In the genomic region with DNA sequence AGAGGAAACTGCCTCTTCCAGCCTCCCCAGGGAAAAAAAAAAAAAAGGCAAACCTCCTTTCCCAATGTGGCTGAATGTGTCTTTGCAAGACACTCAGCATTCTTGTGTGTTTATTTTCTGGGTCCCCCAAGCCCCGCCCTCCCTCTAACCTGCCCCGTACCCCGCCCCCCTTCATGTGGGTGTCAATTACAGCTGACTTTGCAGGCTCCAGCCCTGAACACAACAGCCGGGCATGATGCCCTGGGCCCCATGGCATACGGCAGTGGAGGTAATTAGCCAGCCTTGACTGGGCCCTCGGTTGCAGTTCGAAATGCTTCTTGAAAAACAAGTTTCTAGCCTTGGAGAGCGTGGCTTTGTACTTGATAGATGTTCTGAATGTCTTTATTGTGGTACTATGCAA, we compare ENCODE assay signal across 14 cellular contexts.
DNase-seq lines count a peak whose midpoint lies in the region; ATAC-seq and TF ChIP-seq lines count a peak whose summit lies in the region.
"Had no signal": no experiment of that assay in that cellular context is flagged by ENCODE, and none has a peak within 500 bp of the region (broad histone marks: within the 10 kb centered on the region; RNA-seq: fewer than 3 reads in every experiment).

No MANE protein-coding gene starts in this region.

- H2BK5ac ChIP-seq in trophoblast cell (ENCODE audit: low read depth, low read length, poor library complexity) = no peak overlapping the region

- H4K12ac ChIP-seq in trophoblast cell (ENCODE audit: low read depth, low read length) = no peak overlapping the region

- no peaks in the 10 kb centered on the region for H3K9me2 ChIP-seq in GM23338 (ENCODE audit: insufficient read depth)

- no CpG with 5 or more reads among the region's 8 CpGs for WGBS in trophoblast cell (ENCODE audit: extremely low coverage, insufficient coverage, insufficient read length)

- ATAC-seq in GM23338 (peak; percentile 48; the same call in 2 of the 3 replicates), GM18502 (IDR thresholded peaks at IDR 0.05; ENCODE audit: poor library complexity, unreplicated experiment) (no peak), HG03521 (IDR thresholded peaks at IDR 0.05; ENCODE audit: unreplicated experiment) (no peak), HG03565 (IDR thresholded peaks at IDR 0.05; ENCODE audit: unreplicated experiment) (no peak), HG03135 (IDR thresholded peaks at IDR 0.05; ENCODE audit: unreplicated experiment) (no peak)
- ATAC-seq: K562 had no signal

- H2BK120ac ChIP-seq in trophoblast cell (ENCODE audit: insufficient read depth, low read length, poor library complexity) = peak overlapping the region; percentile 68

- H4K20me1 ChIP-seq in GM23338 (replicated peaks; ENCODE audit: insufficient read depth) = no peaks in the 10 kb centered on the region
- H4K20me1 ChIP-seq: BLaER1 treated with 17β-estradiol and CSF1 and Interleukin-3, amounts not matched to agents 10 nM and 100 nM had no signal

- no peaks in the 10 kb centered on the region for H3K27me3 Mint-ChIP-seq in GM23338 (ENCODE audit: insufficient read depth, low read depth, poor library complexity)
- H3K27me3 Mint-ChIP-seq: CD4-positive, CD25-positive, alpha-beta regulatory T cell had no signal

- H3K9ac ChIP-seq in trophoblast cell (ENCODE audit: low read length) = no peak overlapping the region
- H3K9ac ChIP-seq: BLaER1 treated with 17β-estradiol and CSF1 and Interleukin-3, amounts not matched to agents 10 nM and 100 nM had no signal

- TF ChIP-seq CTCF in GM23338 (conservative IDR thresholded peaks at IDR 0.05; ENCODE audit: low read depth in 2 of 2) = no peak

- H3K36me3 ChIP-seq in GM23338 (ENCODE audit: insufficient read depth) = no peaks in the 10 kb centered on the region; the same call in 1 of the 2 replicates
- no peaks in the 10 kb centered on the region for H3K36me3 ChIP-seq in trophoblast cell (ENCODE audit: control insufficient read depth in 1 of 2, insufficient read depth in 2 of 2, low read length in 2 of 2)
- H3K36me3 ChIP-seq: BLaER1 treated with 17β-estradiol and CSF1 and Interleukin-3, amounts not matched to agents 10 nM and 100 nM had no signal

- H2AFZ ChIP-seq in GM23338 = no peak overlapping the region
- H2AFZ ChIP-seq in trophoblast cell (ENCODE audit: insufficient read depth, low read length, poor library complexity) = no peak overlapping the region

- DNase-seq in D341Med (ENCODE audit: low spot score) (peak; percentile 51), GM23338 (ENCODE audit: low spot score) (no peak), NCI-H2171 treated with DMSO at 0.1 percent for 48 hours (lab: John Stamatoyannopoulos, UW) (peak; percentile 67), trophoblast cell (peak in 1 of 2 donors; percentile 6)
- DNase-seq: ACHN; CD4-positive, CD25-positive, alpha-beta regulatory T cell; DMS53; H7 had no signal

- H3K36me3 Mint-ChIP-seq in GM23338 (ENCODE audit: low read depth) = peaks cover 7% of the 10 kb centered on the region; the same call in 1 of the 3 replicates
- H3K36me3 Mint-ChIP-seq: CD4-positive, CD25-positive, alpha-beta regulatory T cell had no signal

- no peak overlapping the region for H3K14ac ChIP-seq in trophoblast cell (ENCODE audit: low read length)

- H3K27me3 ChIP-seq in GM23338 (ENCODE audit: insufficient read depth) (no peaks in the 10 kb centered on the region), trophoblast cell (ENCODE audit: insufficient read depth, low read length) (no peaks in the 10 kb centered on the region)
- H3K27me3 ChIP-seq: BLaER1 treated with 17β-estradiol and CSF1 and Interleukin-3, amounts not matched to agents 10 nM and 100 nM had no signal

- H3K4me2 ChIP-seq in GM23338 (no peak overlapping the region), trophoblast cell (ENCODE audit: low read length) (no peak overlapping the region)
- H3K4me2 ChIP-seq: BLaER1 treated with 17β-estradiol and CSF1 and Interleukin-3, amounts not matched to agents 10 nM and 100 nM had no signal

- H3K4me3 Mint-ChIP-seq in GM23338 = no peak overlapping the region
- H3K4me3 Mint-ChIP-seq: CD4-positive, CD25-positive, alpha-beta regulatory T cell had no signal

- H3K27ac Mint-ChIP-seq in GM23338 = no peak overlapping the region
- H3K27ac Mint-ChIP-seq: CD4-positive, CD25-positive, alpha-beta regulatory T cell had no signal

- H3K4me3 ChIP-seq in GM23338 = no peak overlapping the region
- no peak overlapping the region for H3K4me3 ChIP-seq in trophoblast cell (ENCODE audit: low read depth, low read length)
- H3K4me3 ChIP-seq: BLaER1 treated with 17β-estradiol and CSF1 and Interleukin-3, amounts not matched to agents 10 nM and 100 nM; K562 had no signal

- H2BK12ac ChIP-seq in trophoblast cell (ENCODE audit: low read length) = peak overlapping the region; percentile 94

- H3K23ac ChIP-seq in trophoblast cell (ENCODE audit: low read length) = no peak overlapping the region

- H3F3A ChIP-seq in GM23338 (replicated peaks; ENCODE audit: low read depth) = no peaks in the 10 kb centered on the region

- H3K9me3 ChIP-seq in trophoblast cell (ENCODE audit: insufficient read depth, low read depth, low read length) = no peaks in the 10 kb centered on the region
- H3K9me3 ChIP-seq: BLaER1 treated with 17β-estradiol and CSF1 and Interleukin-3, amounts not matched to agents 10 nM and 100 nM had no signal

- H4K8ac ChIP-seq in trophoblast cell (ENCODE audit: low read depth, low read length) = peak overlapping the region; percentile 86

- H3K79me2 ChIP-seq in GM23338 (replicated peaks; ENCODE audit: insufficient read depth) (no peaks in the 10 kb centered on the region), trophoblast cell (ENCODE audit: control insufficient read depth, insufficient read depth, low read length, poor library complexity) (no peaks in the 10 kb centered on the region)

- peaks cover 6% of the 10 kb centered on the region for H3K79me1 ChIP-seq in trophoblast cell (ENCODE audit: low read length)

- H3K4me1 Mint-ChIP-seq in GM23338 = no peaks in the 10 kb centered on the region
- H3K4me1 Mint-ChIP-seq: CD4-positive, CD25-positive, alpha-beta regulatory T cell had no signal

- no peak overlapping the region for H3K18ac ChIP-seq in trophoblast cell (ENCODE audit: low read length)

- H3K27ac ChIP-seq in GM23338 (ENCODE audit: low read depth) = no peak overlapping the region
- H3K27ac ChIP-seq in trophoblast cell (ENCODE audit: low read depth, low read length) = peak overlapping the region; percentile 77
- H3K27ac ChIP-seq: BLaER1 treated with 17β-estradiol and CSF1 and Interleukin-3, amounts not matched to agents 10 nM and 100 nM had no signal

- H3K9me3 Mint-ChIP-seq in GM23338 = peaks cover 79% of the 10 kb centered on the region

- H3K4me1 ChIP-seq in GM23338 (ENCODE audit: insufficient read depth) (no peaks in the 10 kb centered on the region), trophoblast cell (ENCODE audit: control insufficient read depth in 1 of 2, insufficient read depth in 2 of 2, low read length in 2 of 2) (peaks cover 3 to 7% of the 10 kb centered on the region in 2 experiments)
- H3K4me1 ChIP-seq: BLaER1 treated with 17β-estradiol and CSF1 and Interleukin-3, amounts not matched to agents 10 nM and 100 nM had no signal

- H3K4ac ChIP-seq in trophoblast cell (ENCODE audit: low read depth, low read length) = no peak overlapping the region

- H2AK5ac ChIP-seq in trophoblast cell (ENCODE audit: low read length) = no peak overlapping the region

- H4K91ac ChIP-seq in trophoblast cell (ENCODE audit: low read depth, low read length) = peak overlapping the region; percentile 82

TF ChIP-seq in GM23338, 12 proteins besides CTCF, POLR2A, EP300 and RAD21 (continues in another document):
- no peak for TF ChIP-seq JUNB (IDR thresholded peaks at IDR 0.05; ENCODE audit: unreplicated experiment)
